Comparison of ENCODE assay signal across 8 cellular contexts in the genomic region with DNA sequence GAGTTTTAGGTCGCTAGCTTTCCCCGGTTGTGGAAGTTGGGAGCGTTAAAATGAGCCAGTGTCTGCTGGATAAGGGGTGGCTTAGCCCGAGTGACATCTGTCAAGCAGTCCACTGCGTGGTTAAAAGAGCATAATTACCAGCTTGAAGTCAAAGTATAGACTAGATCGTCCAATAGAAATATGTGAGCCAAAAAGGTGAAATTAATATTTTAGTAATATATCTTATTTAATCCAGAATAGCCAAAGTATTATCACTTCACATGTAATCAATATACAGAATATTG. TPM values are rescaled to one million over a fixed set of nuclear protein-coding genes. Genes with fewer than 3 reads are reported as not detected.
DNase-seq lines count a peak whose midpoint lies in the region; ATAC-seq and TF ChIP-seq lines count a peak whose summit lies in the region.

No MANE protein-coding gene starts in this region.

- H3K4me3 Mint-ChIP-seq in T-helper 1 cell treated with Interleukin-12 subunit alpha and Interleukin-12 subunit beta and Interleukin-4 antibody, amounts not matched to agents 30 μg/mL and 1 μg/mL, for 36 hours: peak overlapping the region; percentile 96

- TF ChIP-seq CTCF in gastroesophageal sphincter (IDR thresholded peaks at IDR 0.05): no peak

- H3K36me3 Mint-ChIP-seq in T-helper 1 cell treated with Interleukin-12 subunit alpha and Interleukin-12 subunit beta and Interleukin-4 antibody, amounts not matched to agents 30 μg/mL and 1 μg/mL, for 36 hours (ENCODE audit: low read depth): no peaks in the 10 kb centered on the region

- peak overlapping the region; percentile 85 for H3K27ac Mint-ChIP-seq in T-helper 1 cell treated with Interleukin-12 subunit alpha and Interleukin-12 subunit beta and Interleukin-4 antibody, amounts not matched to agents 30 μg/mL and 1 μg/mL, for 36 hours

- H3K27me3 ChIP-seq in SJSA1 (replicated peaks) (no peaks in the 10 kb centered on the region), gastroesophageal sphincter (no peaks in the 10 kb centered on the region), skeletal muscle tissue (ENCODE audit: control insufficient read depth in 3 of 3, insufficient read depth in 3 of 3, low read length in 3 of 3) (no peaks in the 10 kb centered on the region)

- H3K27me3 Mint-ChIP-seq in T-helper 1 cell treated with Interleukin-12 subunit alpha and Interleukin-12 subunit beta and Interleukin-4 antibody, amounts not matched to agents 30 μg/mL and 1 μg/mL, for 36 hours (ENCODE audit: low read depth): no peaks in the 10 kb centered on the region

- no peak for TF ChIP-seq POLR2A in gastroesophageal sphincter (IDR thresholded peaks at IDR 0.05)

- WGBS in gastroesophageal sphincter (ENCODE audit: low coverage in 1 of 2), 2 donors: 0 to 1% methylated on average over 1 to 6 of the region's 6 CpGs

- no peak overlapping the region for H3K27ac ChIP-seq in SJSA1
- peak overlapping the region; percentile 26 to 87 (median 78) for H3K27ac ChIP-seq in gastroesophageal sphincter
- H3K27ac ChIP-seq in skeletal muscle tissue (ENCODE audit: low read depth, low read length): peak overlapping the region; percentile 77

- 0 out of 2 replicates have a peak, but pooled peaks cover 3% of the 10 kb centered on the region for H3K4me1 ChIP-seq in SJSA1 (replicated peaks)
- peaks cover 0 to 43% (median 7%) of the 10 kb centered on the region in 3 donors for H3K4me1 ChIP-seq in gastroesophageal sphincter
- peaks cover 5 to 21% (median 7%) of the 10 kb centered on the region in 3 donors for H3K4me1 ChIP-seq in skeletal muscle tissue (ENCODE audit: control insufficient read depth in 3 of 3, insufficient read depth in 3 of 3, low read length in 3 of 3)

- no peaks in the 10 kb centered on the region for H3K9me3 ChIP-seq in SJSA1 (replicated peaks)
- H3K9me3 ChIP-seq in gastroesophageal sphincter: no peaks in the 10 kb centered on the region
- H3K9me3 ChIP-seq in skeletal muscle tissue (ENCODE audit: control insufficient read depth in 3 of 3, low read length in 3 of 3): no peaks in the 10 kb centered on the region

- no peaks in the 10 kb centered on the region for H3K36me3 ChIP-seq in SJSA1
- peaks cover 0 to 3% of the 10 kb centered on the region in 2 donors for H3K36me3 ChIP-seq in gastroesophageal sphincter
- H3K36me3 ChIP-seq in skeletal muscle tissue (ENCODE audit: control insufficient read depth in 3 of 3, insufficient read depth in 3 of 3, low read length in 3 of 3): peaks cover 0 to 2% (median 0%) of the 10 kb centered on the region in 3 donors

- no peaks in the 10 kb centered on the region for H3K9me3 Mint-ChIP-seq in T-helper 1 cell treated with Interleukin-12 subunit alpha and Interleukin-12 subunit beta and Interleukin-4 antibody, amounts not matched to agents 30 μg/mL and 1 μg/mL, for 36 hours

- no peak for DNase-seq in T-helper 1 cell
- no peak for DNase-seq in SJSA1 (ENCODE audit: low read depth in 1 of 2, low spot score in 2 of 2)
- DNase-seq in NCI-H2107 (lab: John Stamatoyannopoulos, UW): no peak
- DNase-seq in activated CD4-positive, alpha-beta T cell treated with anti-CD3 and anti-CD28 coated beads for 48 hours: no peak
- DNase-seq in effector CD4-positive, alpha-beta T cell: no peak

- H3K4me3 ChIP-seq in SJSA1 (peak overlapping the region; percentile 56), gastroesophageal sphincter (peak overlapping the region; percentile 59 to 82), skeletal muscle tissue (ENCODE audit: low read length in 3 of 3) (peak overlapping the region; percentile 81 to 99 (median 96))

- H3K9ac ChIP-seq in skeletal muscle tissue (ENCODE audit: low read depth in 1 of 3, low read length in 3 of 3): peak overlapping the region; percentile 85 to 95 (median 95)

- TF ChIP-seq EP300 in gastroesophageal sphincter (IDR thresholded peaks at IDR 0.05): no peak

- no peak for ATAC-seq in gastroesophageal sphincter

- peaks cover 22% of the 10 kb centered on the region for H3K4me1 Mint-ChIP-seq in T-helper 1 cell treated with Interleukin-12 subunit alpha and Interleukin-12 subunit beta and Interleukin-4 antibody, amounts not matched to agents 30 μg/mL and 1 μg/mL, for 36 hours (ENCODE audit: low read depth)

RNA-seq across cellular contexts. Expression of a gene that starts 0.7 kb away (rescaled TPM):
- total RNA-seq in SJSA1 (2014; rRNA removed; shearing (Covaris generic)): 62.2 and 76.8 TPM in 2 replicates
- total RNA-seq in gastroesophageal sphincter (10 to 100 TPM; 32.3 to 50.4 (median 44.2) TPM), skeletal muscle tissue (57.9 TPM)

RNA-seq across cellular contexts. Expression of a gene that starts 17.7 kb away (rescaled TPM):
- total RNA-seq in SJSA1 (2014; rRNA removed; shearing (Covaris generic)): 247 and 253 TPM in 2 replicates
- total RNA-seq in gastroesophageal sphincter: 10 to 100 TPM; 82.7 to 97.1 (median 90.1) TPM
- 141 TPM for total RNA-seq in skeletal muscle tissue

RNA-seq across cellular contexts. Expression of a gene that starts 52.3 kb away (rescaled TPM):
- 1.3 and 2.5 TPM in 2 replicates for total RNA-seq in SJSA1 (2014; rRNA removed; shearing (Covaris generic))
- total RNA-seq in gastroesophageal sphincter (1 to 10 TPM in 3 of 4 donors, under 1 TPM in 1; 0.96 to 2.5 (median 1.9) TPM), skeletal muscle tissue (7.3 TPM)
